14 cellular contexts compared by ENCODE assay signal in genomic region chr7:34756025-34756437, GRCh38.
A peak's percentile ranks its signal among the peaks of the same experiment; 100 is the strongest.
DNase-seq lines count a peak whose midpoint lies in the region; ATAC-seq, FAIRE-seq and TF ChIP-seq lines count a peak whose summit lies in the region.
"Had no signal": no experiment of that assay in that cellular context is flagged by ENCODE, and none has a peak within 500 bp of the region (broad histone marks: within the 10 kb centered on the region; RNA-seq: fewer than 3 reads in every experiment).

No MANE protein-coding gene starts in this region.

- H3K27ac Mint-ChIP-seq in mesothelial cell of epicardium = no peak overlapping the region
- no peak overlapping the region for H3K27ac Mint-ChIP-seq in activated naive CD8-positive, alpha-beta T cell treated with anti-CD3 and anti-CD28 coated beads, Interleukin-2, amount 50 U/mL, for 24 hours
- H3K27ac Mint-ChIP-seq: CD4-positive, CD25-positive, alpha-beta regulatory T cell had no signal

- in situ Hi-C loops in G401 (cut with HindIII; ENCODE audit: low sequenced_read_pairs) (no loop called here), HepG2 (cut with HindIII; ENCODE audit: extremely low pct_ligation_motif_present, low pct_unique_long_range_greater_than_20kb) (no loop called here)

- CTCF ChIA-PET in HepG2 (lab: Yijun Ruan, JAX; ENCODE audit: low intra/inter-chr PET ratio, low total read pairs) = no interaction called here

- peak overlapping the region; percentile 84 for H3K4me2 ChIP-seq in HepG2 (ENCODE audit: low read depth, low read length)

- peaks cover 2 to 3% of the 10 kb centered on the region in 2 experiments for H3K36me3 ChIP-seq in HepG2 (replicated peaks in 1 of 2; ENCODE audit: control insufficient read depth in 1 of 2, insufficient read depth in 2 of 2, low read length in 2 of 2)

- no peaks in the 10 kb centered on the region for H3K27me3 ChIP-seq in HepG2 (ENCODE audit: control insufficient read depth in 1 of 2, insufficient read depth in 2 of 2, low read length in 2 of 2)

- TF ChIP-seq CTCF in HepG2 (CRISPR knock-in tag; IDR thresholded peaks at IDR 0.05) (no peak), mesothelial cell of epicardium (IDR thresholded peaks at IDR 0.05; ENCODE audit: unreplicated experiment) (no peak)

- H3K9me3 ChIP-seq in HepG2 (ENCODE audit: low read length) = no peaks in the 10 kb centered on the region

- H3K4me1 Mint-ChIP-seq in mesothelial cell of epicardium = peaks cover 8% of the 10 kb centered on the region
- H3K4me1 Mint-ChIP-seq in activated naive CD8-positive, alpha-beta T cell treated with anti-CD3 and anti-CD28 coated beads, Interleukin-2, amount 50 U/mL, for 24 hours = no peaks in the 10 kb centered on the region
- H3K4me1 Mint-ChIP-seq: CD4-positive, CD25-positive, alpha-beta regulatory T cell had no signal

- peak overlapping the region; percentile 67 to 80 (median 76) for H3K4me3 ChIP-seq in HepG2 (replicated peaks in 1 of 3; ENCODE audit: insufficient read depth in 1 of 3, low read depth in 2 of 3, low read length in 3 of 3)

- POLR2A ChIA-PET in HepG2 (lab: Yijun Ruan, JAX) = interaction anchor here (0.9 to 1.0 kb wide), 2 partner anchors 8 to 183 kb away, joined by 3 read pairs; no protein-coding TSS in a partner anchor

- TF ChIP-seq RAD21 in HepG2 (CRISPR knock-in tag; IDR thresholded peaks at IDR 0.05) = no peak

- H3K36me3 Mint-ChIP-seq in mesothelial cell of epicardium = no peaks in the 10 kb centered on the region
- no peaks in the 10 kb centered on the region for H3K36me3 Mint-ChIP-seq in activated naive CD8-positive, alpha-beta T cell treated with anti-CD3 and anti-CD28 coated beads, Interleukin-2, amount 50 U/mL, for 24 hours (ENCODE audit: low read depth)
- H3K36me3 Mint-ChIP-seq: CD4-positive, CD25-positive, alpha-beta regulatory T cell had no signal

- 0% methylated on average over 4 of the region's 4 CpGs for WGBS in HepG2 (ENCODE audit: low lambda C conversion rate)

- no peak overlapping the region for H3K4me3 Mint-ChIP-seq in mesothelial cell of epicardium
- no peak overlapping the region for H3K4me3 Mint-ChIP-seq in activated naive CD8-positive, alpha-beta T cell treated with anti-CD3 and anti-CD28 coated beads, Interleukin-2, amount 50 U/mL, for 24 hours
- H3K4me3 Mint-ChIP-seq: CD4-positive, CD25-positive, alpha-beta regulatory T cell had no signal

- peaks cover 51% of the 10 kb centered on the region for H3K79me2 ChIP-seq in HepG2 (ENCODE audit: insufficient read depth, low read length)

- TF ChIP-seq EP300 in HepG2 (IDR thresholded peaks at IDR 0.05; ENCODE audit: low read depth in 2 of 2, low read length in 2 of 2) = peak in 1 of 2 experiments; percentile 64; a peak in 1 of 4 replicates
- no peak for TF ChIP-seq EP300 in HepG2 (CRISPR knock-in tag; IDR thresholded peaks at IDR 0.05; ENCODE audit: borderline replicate concordance)

- FAIRE-seq in HepG2 (lab: Jason Lieb, UNC) = peak; percentile 4
- FAIRE-seq: H1 had no signal

- H3K4me1 ChIP-seq in HepG2 (ENCODE audit: insufficient read depth, low read length) = peaks cover 63% of the 10 kb centered on the region

- no TSS peak for BruUV-seq in HepG2 (replicated peaks; lab: Mats Ljungman, UMichigan)

- peak; percentile 70 for DNase-seq in G401 (ENCODE audit: low spot score)
- DNase-seq in NCI-H82 treated with DMSO at 0.1 percent for 48 hours (lab: John Stamatoyannopoulos, UW; ENCODE audit: unreplicated experiment) = peak; percentile 43
- DNase-seq in HepG2 (ENCODE audit: low spot score) = peak; percentile 69
- DNase-seq in mesothelial cell of epicardium (ENCODE audit: low spot score in 2 of 2, unreplicated experiment in 2 of 2) = no peak
- no peak for DNase-seq in activated naive CD8-positive, alpha-beta T cell treated with anti-CD3 and anti-CD28 coated beads, Interleukin-2, amount 50 U/mL, for 24 hours
- DNase-seq in posterior cingulate gyrus = no peak
- DNase-seq: activated naive CD4-positive, alpha-beta T cell treated with anti-CD3 and anti-CD28 coated beads, Interleukin-2, amount 50 U/mL, for 16 hours; CD4-positive, CD25-positive, alpha-beta regulatory T cell; NCI-H187 treated with DMSO at 0.1 percent for 48 hours; substantia nigra had no signal

- no peaks in the 10 kb centered on the region for H3K9me3 Mint-ChIP-seq in mesothelial cell of epicardium
- H3K9me3 Mint-ChIP-seq in activated naive CD8-positive, alpha-beta T cell treated with anti-CD3 and anti-CD28 coated beads, Interleukin-2, amount 50 U/mL, for 24 hours = no peaks in the 10 kb centered on the region
- H3K9me3 Mint-ChIP-seq: CD4-positive, CD25-positive, alpha-beta regulatory T cell had no signal

- no peaks in the 10 kb centered on the region for H3K27me3 Mint-ChIP-seq in mesothelial cell of epicardium (ENCODE audit: low read depth)
- H3K27me3 Mint-ChIP-seq in activated naive CD8-positive, alpha-beta T cell treated with anti-CD3 and anti-CD28 coated beads, Interleukin-2, amount 50 U/mL, for 24 hours = peaks cover 2% of the 10 kb centered on the region
- H3K27me3 Mint-ChIP-seq: CD4-positive, CD25-positive, alpha-beta regulatory T cell had no signal

- peak overlapping the region; percentile 75 for H3K9ac ChIP-seq in HepG2 (ENCODE audit: insufficient read depth, low read depth, low read length)

- H2AFZ ChIP-seq in HepG2 (ENCODE audit: low read length) = peak overlapping the region; percentile 2

- ATAC-seq in HG02970 (IDR thresholded peaks at IDR 0.05; ENCODE audit: low FRiP score, unreplicated experiment) = peak; percentile 34
- ATAC-seq in HepG2 = no peak
- ATAC-seq in HG03139 (IDR thresholded peaks at IDR 0.05; ENCODE audit: unreplicated experiment) = no peak
- ATAC-seq in activated naive CD8-positive, alpha-beta T cell treated with anti-CD3 and anti-CD28 coated beads, Interleukin-2, amount 50 U/mL, for 24 hours = no peak
- ATAC-seq: Right ventricle myocardium inferior had no signal

- no peak; a peak in 1 of 4 replicates for TF ChIP-seq POLR2A in HepG2 (IDR thresholded peaks at IDR 0.05; ENCODE audit: insufficient read depth in 1 of 2, low read depth in 2 of 2, low read length in 2 of 2)

- H4K20me1 ChIP-seq in HepG2 (ENCODE audit: insufficient read depth, low read length) = no peaks in the 10 kb centered on the region

- intact Hi-C loops in HepG2 (cut with micrococcal nuclease; ENCODE audit: unreplicated experiment) (loop anchor here (5.0 to 10.0 kb wide), 2 partner anchors 79 to 939 kb away; partner anchors contain the start of gene HERPUD2), posterior cingulate gyrus (cut with DNase I) (loop anchor here (10.0 kb wide), 1 partner anchor 279 kb away; the partner anchor contains the start of gene DPY19L1)

- H3K27ac ChIP-seq in HepG2 (ENCODE audit: extremely low read length, insufficient read depth, low read length) = peak overlapping the region; percentile 79

TF ChIP-seq in HepG2, 621 proteins besides CTCF, POLR2A, EP300 and RAD21 (continues in another document):
- no peak for TF ChIP-seq GRHL1 (CRISPR knock-in tag; conservative IDR thresholded peaks at IDR 0.05)
- TF ChIP-seq HDAC2 (CRISPR knock-in tag; IDR thresholded peaks at IDR 0.05) = peak; percentile 19; the same call in 1 of the 2 replicates
- TF ChIP-seq CEBPG (CRISPR knock-in tag; IDR thresholded peaks at IDR 0.05) = peak; percentile 78
- TF ChIP-seq KAT7 (CRISPR knock-in tag; IDR thresholded peaks at IDR 0.05; ENCODE audit: borderline replicate concordance) = peak; percentile 66; the same call in 1 of the 2 replicates
- no peak for TF ChIP-seq SRSF9 (IDR thresholded peaks at IDR 0.05; ENCODE audit: borderline replicate concordance, insufficient read depth, low read depth, low read length, poor library complexity, severe bottlenecking)
- 0 out of 2 replicates have a peak, but pooled peaks have one; percentile 8 for TF ChIP-seq RBFOX2 (IDR thresholded peaks at IDR 0.05; ENCODE audit: low read depth, low read length)
- TF ChIP-seq SOX6 (IDR thresholded peaks at IDR 0.05) = no peak
- peak; percentile 19; the same call in 1 of the 2 replicates for TF ChIP-seq SOX6 (CRISPR knock-in tag; IDR thresholded peaks at IDR 0.05)
- TF ChIP-seq, protein P1, sequence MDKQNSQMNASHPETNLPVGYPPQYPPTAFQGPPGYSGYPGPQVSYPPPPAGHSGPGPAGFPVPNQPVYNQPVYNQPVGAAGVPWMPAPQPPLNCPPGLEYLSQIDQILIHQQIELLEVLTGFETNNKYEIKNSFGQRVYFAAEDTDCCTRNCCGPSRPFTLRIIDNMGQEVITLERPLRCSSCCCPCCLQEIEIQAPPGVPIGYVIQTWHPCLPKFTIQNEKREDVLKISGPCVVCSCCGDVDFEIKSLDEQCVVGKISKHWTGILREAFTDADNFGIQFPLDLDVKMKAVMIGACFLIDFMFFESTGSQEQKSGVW (CRISPR knock-in tag; IDR thresholded peaks at IDR 0.05; ENCODE audit: borderline replicate concordance) = no peak
- peak; percentile 17; the same call in 1 of the 2 replicates for TF ChIP-seq SOX5 (CRISPR knock-in tag; IDR thresholded peaks at IDR 0.05; ENCODE audit: borderline replicate concordance)
- peak; percentile 22; the same call in 1 of the 2 replicates for TF ChIP-seq SAP130 (CRISPR knock-in tag; IDR thresholded peaks at IDR 0.05; ENCODE audit: low read depth)
- TF ChIP-seq, protein P2, sequence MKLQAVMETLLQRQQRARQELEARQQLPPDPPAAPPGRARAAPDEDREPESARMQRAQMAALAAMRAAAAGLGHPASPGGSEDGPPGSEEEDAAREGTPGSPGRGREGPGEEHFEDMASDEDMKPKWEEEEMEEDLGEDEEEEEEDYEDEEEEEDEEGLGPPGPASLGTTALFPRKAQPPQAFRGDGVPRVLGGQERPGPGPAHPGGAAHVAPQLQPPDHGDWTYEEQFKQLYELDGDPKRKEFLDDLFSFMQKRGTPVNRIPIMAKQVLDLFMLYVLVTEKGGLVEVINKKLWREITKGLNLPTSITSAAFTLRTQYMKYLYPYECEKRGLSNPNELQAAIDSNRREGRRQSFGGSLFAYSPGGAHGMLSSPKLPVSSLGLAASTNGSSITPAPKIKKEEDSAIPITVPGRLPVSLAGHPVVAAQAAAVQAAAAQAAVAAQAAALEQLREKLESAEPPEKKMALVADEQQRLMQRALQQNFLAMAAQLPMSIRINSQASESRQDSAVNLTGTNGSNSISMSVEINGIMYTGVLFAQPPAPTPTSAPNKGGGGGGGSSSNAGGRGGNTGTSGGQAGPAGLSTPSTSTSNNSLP (IDR thresholded peaks at IDR 0.05; ENCODE audit: low read depth, low read length) = peak; percentile 66

Comparison
In these comparisons a context has a peak if more than half of its experiments do, and no peak if none do; other contexts are left out.
1. DNase-seq: peak in G401 (single experiment), NCI-H82 treated with DMSO at 0.1 percent for 48 hours (single experiment) and HepG2 (single experiment); none in mesothelial cell of epicardium (0 of 2), activated naive CD8-positive, alpha-beta T cell treated with anti-CD3 and anti-CD28 coated beads, Interleukin-2, amount 50 U/mL, for 24 hours (single experiment) and posterior cingulate gyrus (0 of 10).